ENCODE assay signal across 1 cellular context in genomic region chr5:177498013-177498847, GRCh38.
TF ChIP-seq lines count a peak whose summit lies in the region.

No MANE protein-coding gene starts in this region.

TF ChIP-seq in K562, 482 proteins besides CTCF, POLR2A, EP300 and RAD21 (continues in another document):
- TF ChIP-seq TCF3 (CRISPR knock-in tag; IDR thresholded peaks at IDR 0.05) (peak; percentile 72), HBP1 (CRISPR knock-in tag; IDR thresholded peaks at IDR 0.05) (no peak), MAX (CRISPR knock-in tag; IDR thresholded peaks at IDR 0.05) (peak; percentile 65), DACH1 (IDR thresholded peaks at IDR 0.05; ENCODE audit: partially characterized antibody) (peak; percentile 73), MIER1 (IDR thresholded peaks at IDR 0.05; ENCODE audit: low read depth) (no peak), CBFA2T3 (IDR thresholded peaks at IDR 0.05) (peak; percentile 84), GATAD2B (IDR thresholded peaks at IDR 0.05; ENCODE audit: borderline replicate concordance) (no peak), RUNX1 (IDR thresholded peaks at IDR 0.05; ENCODE audit: low read depth) (no peak), SMARCE1 (IDR thresholded peaks at IDR 0.05) (peak; percentile 27; the same call in 1 of the 2 replicates), NFIC (IDR thresholded peaks at IDR 0.05) (peak; percentile 61), ZNF239 (CRISPR knock-in tag; IDR thresholded peaks at IDR 0.05) (no peak), MAFG (tag; conservative IDR thresholded peaks at IDR 0.05) (no peak), TEAD4 (IDR thresholded peaks at IDR 0.05; ENCODE audit: low read length) (peak; percentile 32), TEAD4 (CRISPR knock-in tag; IDR thresholded peaks at IDR 0.05; ENCODE audit: borderline replicate concordance) (no peak), YY1 (IDR thresholded peaks at IDR 0.05; ENCODE audit: borderline replicate concordance in 1 of 3, control insufficient read depth in 1 of 3, extremely low read depth in 1 of 3, insufficient read depth in 3 of 3, insufficient read length in 1 of 3, insufficient replicate concordance in 2 of 3, low read depth in 1 of 3, low read length in 2 of 3) (peak in 1 of 3 experiments; percentile 49), ZNF551 (CRISPR knock-in tag; IDR thresholded peaks at IDR 0.05) (no peak), SNAPC5 (CRISPR knock-in tag; IDR thresholded peaks at IDR 0.05) (no peak), MXI1 (IDR thresholded peaks at IDR 0.05; ENCODE audit: low read depth, low read length) (no peak), ZNF316 (IDR thresholded peaks at IDR 0.05) (no peak), CBFB (CRISPR knock-in tag; IDR thresholded peaks at IDR 0.05) (peak; percentile 66; the same call in 1 of the 2 replicates)
- TF ChIP-seq, protein P1, sequence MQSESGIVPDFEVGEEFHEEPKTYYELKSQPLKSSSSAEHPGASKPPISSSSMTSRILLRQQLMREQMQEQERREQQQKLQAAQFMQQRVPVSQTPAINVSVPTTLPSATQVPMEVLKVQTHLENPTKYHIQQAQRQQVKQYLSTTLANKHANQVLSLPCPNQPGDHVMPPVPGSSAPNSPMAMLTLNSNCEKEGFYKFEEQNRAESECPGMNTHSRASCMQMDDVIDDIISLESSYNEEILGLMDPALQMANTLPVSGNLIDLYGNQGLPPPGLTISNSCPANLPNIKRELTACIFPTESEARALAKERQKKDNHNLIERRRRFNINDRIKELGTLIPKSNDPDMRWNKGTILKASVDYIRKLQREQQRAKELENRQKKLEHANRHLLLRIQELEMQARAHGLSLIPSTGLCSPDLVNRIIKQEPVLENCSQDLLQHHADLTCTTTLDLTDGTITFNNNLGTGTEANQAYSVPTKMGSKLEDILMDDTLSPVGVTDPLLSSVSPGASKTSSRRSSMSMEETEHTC (IDR thresholded peaks at IDR 0.05), result no peak
- TF ChIP-seq, protein P2, sequence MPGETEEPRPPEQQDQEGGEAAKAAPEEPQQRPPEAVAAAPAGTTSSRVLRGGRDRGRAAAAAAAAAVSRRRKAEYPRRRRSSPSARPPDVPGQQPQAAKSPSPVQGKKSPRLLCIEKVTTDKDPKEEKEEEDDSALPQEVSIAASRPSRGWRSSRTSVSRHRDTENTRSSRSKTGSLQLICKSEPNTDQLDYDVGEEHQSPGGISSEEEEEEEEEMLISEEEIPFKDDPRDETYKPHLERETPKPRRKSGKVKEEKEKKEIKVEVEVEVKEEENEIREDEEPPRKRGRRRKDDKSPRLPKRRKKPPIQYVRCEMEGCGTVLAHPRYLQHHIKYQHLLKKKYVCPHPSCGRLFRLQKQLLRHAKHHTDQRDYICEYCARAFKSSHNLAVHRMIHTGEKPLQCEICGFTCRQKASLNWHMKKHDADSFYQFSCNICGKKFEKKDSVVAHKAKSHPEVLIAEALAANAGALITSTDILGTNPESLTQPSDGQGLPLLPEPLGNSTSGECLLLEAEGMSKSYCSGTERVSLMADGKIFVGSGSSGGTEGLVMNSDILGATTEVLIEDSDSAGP (CRISPR knock-in tag; IDR thresholded peaks at IDR 0.05), result no peak
- TF ChIP-seq, protein P3, sequence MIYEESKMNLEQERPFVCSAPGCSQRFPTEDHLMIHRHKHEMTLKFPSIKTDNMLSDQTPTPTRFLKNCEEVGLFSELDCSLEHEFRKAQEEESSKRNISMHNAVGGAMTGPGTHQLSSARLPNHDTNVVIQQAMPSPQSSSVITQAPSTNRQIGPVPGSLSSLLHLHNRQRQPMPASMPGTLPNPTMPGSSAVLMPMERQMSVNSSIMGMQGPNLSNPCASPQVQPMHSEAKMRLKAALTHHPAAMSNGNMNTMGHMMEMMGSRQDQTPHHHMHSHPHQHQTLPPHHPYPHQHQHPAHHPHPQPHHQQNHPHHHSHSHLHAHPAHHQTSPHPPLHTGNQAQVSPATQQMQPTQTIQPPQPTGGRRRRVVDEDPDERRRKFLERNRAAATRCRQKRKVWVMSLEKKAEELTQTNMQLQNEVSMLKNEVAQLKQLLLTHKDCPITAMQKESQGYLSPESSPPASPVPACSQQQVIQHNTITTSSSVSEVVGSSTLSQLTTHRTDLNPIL (CRISPR knock-in tag; IDR thresholded peaks at IDR 0.05), result no peak
- TF ChIP-seq, protein P4, sequence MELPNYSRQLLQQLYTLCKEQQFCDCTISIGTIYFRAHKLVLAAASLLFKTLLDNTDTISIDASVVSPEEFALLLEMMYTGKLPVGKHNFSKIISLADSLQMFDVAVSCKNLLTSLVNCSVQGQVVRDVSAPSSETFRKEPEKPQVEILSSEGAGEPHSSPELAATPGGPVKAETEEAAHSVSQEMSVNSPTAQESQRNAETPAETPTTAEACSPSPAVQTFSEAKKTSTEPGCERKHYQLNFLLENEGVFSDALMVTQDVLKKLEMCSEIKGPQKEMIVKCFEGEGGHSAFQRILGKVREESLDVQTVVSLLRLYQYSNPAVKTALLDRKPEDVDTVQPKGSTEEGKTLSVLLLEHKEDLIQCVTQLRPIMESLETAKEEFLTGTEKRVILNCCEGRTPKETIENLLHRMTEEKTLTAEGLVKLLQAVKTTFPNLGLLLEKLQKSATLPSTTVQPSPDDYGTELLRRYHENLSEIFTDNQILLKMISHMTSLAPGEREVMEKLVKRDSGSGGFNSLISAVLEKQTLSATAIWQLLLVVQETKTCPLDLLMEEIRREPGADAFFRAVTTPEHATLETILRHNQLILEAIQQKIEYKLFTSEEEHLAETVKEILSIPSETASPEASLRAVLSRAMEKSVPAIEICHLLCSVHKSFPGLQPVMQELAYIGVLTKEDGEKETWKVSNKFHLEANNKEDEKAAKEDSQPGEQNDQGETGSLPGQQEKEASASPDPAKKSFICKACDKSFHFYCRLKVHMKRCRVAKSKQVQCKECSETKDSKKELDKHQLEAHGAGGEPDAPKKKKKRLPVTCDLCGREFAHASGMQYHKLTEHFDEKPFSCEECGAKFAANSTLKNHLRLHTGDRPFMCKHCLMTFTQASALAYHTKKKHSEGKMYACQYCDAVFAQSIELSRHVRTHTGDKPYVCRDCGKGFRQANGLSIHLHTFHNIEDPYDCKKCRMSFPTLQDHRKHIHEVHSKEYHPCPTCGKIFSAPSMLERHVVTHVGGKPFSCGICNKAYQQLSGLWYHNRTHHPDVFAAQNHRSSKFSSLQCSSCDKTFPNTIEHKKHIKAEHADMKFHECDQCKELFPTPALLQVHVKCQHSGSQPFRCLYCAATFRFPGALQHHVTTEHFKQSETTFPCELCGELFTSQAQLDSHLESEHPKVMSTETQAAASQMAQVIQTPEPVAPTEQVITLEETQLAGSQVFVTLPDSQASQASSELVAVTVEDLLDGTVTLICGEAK (IDR thresholded peaks at IDR 0.05), result peak; percentile 65
- TF ChIP-seq, protein P4 (CRISPR knock-in tag; IDR thresholded peaks at IDR 0.05), result no peak
- TF ChIP-seq, protein P5, sequence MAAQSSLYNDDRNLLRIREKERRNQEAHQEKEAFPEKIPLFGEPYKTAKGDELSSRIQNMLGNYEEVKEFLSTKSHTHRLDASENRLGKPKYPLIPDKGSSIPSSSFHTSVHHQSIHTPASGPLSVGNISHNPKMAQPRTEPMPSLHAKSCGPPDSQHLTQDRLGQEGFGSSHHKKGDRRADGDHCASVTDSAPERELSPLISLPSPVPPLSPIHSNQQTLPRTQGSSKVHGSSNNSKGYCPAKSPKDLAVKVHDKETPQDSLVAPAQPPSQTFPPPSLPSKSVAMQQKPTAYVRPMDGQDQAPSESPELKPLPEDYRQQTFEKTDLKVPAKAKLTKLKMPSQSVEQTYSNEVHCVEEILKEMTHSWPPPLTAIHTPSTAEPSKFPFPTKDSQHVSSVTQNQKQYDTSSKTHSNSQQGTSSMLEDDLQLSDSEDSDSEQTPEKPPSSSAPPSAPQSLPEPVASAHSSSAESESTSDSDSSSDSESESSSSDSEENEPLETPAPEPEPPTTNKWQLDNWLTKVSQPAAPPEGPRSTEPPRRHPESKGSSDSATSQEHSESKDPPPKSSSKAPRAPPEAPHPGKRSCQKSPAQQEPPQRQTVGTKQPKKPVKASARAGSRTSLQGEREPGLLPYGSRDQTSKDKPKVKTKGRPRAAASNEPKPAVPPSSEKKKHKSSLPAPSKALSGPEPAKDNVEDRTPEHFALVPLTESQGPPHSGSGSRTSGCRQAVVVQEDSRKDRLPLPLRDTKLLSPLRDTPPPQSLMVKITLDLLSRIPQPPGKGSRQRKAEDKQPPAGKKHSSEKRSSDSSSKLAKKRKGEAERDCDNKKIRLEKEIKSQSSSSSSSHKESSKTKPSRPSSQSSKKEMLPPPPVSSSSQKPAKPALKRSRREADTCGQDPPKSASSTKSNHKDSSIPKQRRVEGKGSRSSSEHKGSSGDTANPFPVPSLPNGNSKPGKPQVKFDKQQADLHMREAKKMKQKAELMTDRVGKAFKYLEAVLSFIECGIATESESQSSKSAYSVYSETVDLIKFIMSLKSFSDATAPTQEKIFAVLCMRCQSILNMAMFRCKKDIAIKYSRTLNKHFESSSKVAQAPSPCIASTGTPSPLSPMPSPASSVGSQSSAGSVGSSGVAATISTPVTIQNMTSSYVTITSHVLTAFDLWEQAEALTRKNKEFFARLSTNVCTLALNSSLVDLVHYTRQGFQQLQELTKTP (IDR thresholded peaks at IDR 0.05; ENCODE audit: low read depth in 1 of 2, partially characterized antibody in 2 of 2), result no peak
- TF ChIP-seq, protein P6, sequence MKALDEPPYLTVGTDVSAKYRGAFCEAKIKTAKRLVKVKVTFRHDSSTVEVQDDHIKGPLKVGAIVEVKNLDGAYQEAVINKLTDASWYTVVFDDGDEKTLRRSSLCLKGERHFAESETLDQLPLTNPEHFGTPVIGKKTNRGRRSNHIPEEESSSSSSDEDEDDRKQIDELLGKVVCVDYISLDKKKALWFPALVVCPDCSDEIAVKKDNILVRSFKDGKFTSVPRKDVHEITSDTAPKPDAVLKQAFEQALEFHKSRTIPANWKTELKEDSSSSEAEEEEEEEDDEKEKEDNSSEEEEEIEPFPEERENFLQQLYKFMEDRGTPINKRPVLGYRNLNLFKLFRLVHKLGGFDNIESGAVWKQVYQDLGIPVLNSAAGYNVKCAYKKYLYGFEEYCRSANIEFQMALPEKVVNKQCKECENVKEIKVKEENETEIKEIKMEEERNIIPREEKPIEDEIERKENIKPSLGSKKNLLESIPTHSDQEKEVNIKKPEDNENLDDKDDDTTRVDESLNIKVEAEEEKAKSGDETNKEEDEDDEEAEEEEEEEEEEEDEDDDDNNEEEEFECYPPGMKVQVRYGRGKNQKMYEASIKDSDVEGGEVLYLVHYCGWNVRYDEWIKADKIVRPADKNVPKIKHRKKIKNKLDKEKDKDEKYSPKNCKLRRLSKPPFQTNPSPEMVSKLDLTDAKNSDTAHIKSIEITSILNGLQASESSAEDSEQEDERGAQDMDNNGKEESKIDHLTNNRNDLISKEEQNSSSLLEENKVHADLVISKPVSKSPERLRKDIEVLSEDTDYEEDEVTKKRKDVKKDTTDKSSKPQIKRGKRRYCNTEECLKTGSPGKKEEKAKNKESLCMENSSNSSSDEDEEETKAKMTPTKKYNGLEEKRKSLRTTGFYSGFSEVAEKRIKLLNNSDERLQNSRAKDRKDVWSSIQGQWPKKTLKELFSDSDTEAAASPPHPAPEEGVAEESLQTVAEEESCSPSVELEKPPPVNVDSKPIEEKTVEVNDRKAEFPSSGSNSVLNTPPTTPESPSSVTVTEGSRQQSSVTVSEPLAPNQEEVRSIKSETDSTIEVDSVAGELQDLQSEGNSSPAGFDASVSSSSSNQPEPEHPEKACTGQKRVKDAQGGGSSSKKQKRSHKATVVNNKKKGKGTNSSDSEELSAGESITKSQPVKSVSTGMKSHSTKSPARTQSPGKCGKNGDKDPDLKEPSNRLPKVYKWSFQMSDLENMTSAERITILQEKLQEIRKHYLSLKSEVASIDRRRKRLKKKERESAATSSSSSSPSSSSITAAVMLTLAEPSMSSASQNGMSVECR (CRISPR knock-in tag; IDR thresholded peaks at IDR 0.05), result peak; percentile 72; the same call in 1 of the 2 replicates
- TF ChIP-seq, protein P7, sequence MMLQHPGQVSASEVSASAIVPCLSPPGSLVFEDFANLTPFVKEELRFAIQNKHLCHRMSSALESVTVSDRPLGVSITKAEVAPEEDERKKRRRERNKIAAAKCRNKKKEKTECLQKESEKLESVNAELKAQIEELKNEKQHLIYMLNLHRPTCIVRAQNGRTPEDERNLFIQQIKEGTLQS (IDR thresholded peaks at IDR 0.05), result peak; percentile 53
- TF ChIP-seq, protein P7 (CRISPR knock-in tag; conservative IDR thresholded peaks at IDR 0.05), result no peak
